In genomic region chr5:117999939-118000549, GRCh38 we compare ENCODE assay signal across 12 cellular contexts.
DNase-seq lines count a peak whose midpoint lies in the region; ATAC-seq lines count a peak whose summit lies in the region.
"Had no signal": no experiment of that assay in that cellular context is flagged by ENCODE, and none has a peak within 500 bp of the region (broad histone marks: within the 10 kb centered on the region; RNA-seq: fewer than 3 reads in every experiment).

No MANE protein-coding gene starts in this region.

- H3K4me1 Mint-ChIP-seq in stimulated activated naive CD8-positive, alpha-beta T cell treated with anti-CD3 and anti-CD28 coated beads, Interleukin-15, amount 100 ng/mL, for 72 hours: no peaks in the 10 kb centered on the region
- H3K4me1 Mint-ChIP-seq: activated CD4-positive, alpha-beta T cell treated with anti-CD3 and anti-CD28 coated beads for 36 hours; activated naive CD4-positive, alpha-beta T cell treated with anti-CD3 and anti-CD28 coated beads, Interleukin-2, amount 10 ng/mL, durations not matched to agents 7 days and 5 days had no signal

- H3K9me3 Mint-ChIP-seq in stimulated activated naive CD8-positive, alpha-beta T cell treated with anti-CD3 and anti-CD28 coated beads, Interleukin-15, amount 100 ng/mL, for 72 hours: peaks cover 0 to 17% of the 10 kb centered on the region in 2 donors

- H3K27ac Mint-ChIP-seq in stimulated activated naive CD8-positive, alpha-beta T cell treated with anti-CD3 and anti-CD28 coated beads, Interleukin-15, amount 100 ng/mL, for 72 hours: no peak overlapping the region
- H3K27ac Mint-ChIP-seq: activated CD4-positive, alpha-beta T cell treated with anti-CD3 and anti-CD28 coated beads for 36 hours; activated naive CD4-positive, alpha-beta T cell treated with anti-CD3 and anti-CD28 coated beads, Interleukin-2, amount 10 ng/mL, durations not matched to agents 7 days and 5 days had no signal

- ATAC-seq in GM19035 (IDR thresholded peaks at IDR 0.05; ENCODE audit: unreplicated experiment): peak; percentile 65
- ATAC-seq in HG02973 (IDR thresholded peaks at IDR 0.05; ENCODE audit: unreplicated experiment): peak; percentile 77
- no peak for ATAC-seq in stimulated activated naive CD8-positive, alpha-beta T cell treated with anti-CD3 and anti-CD28 coated beads, Interleukin-15, amount 100 ng/mL, for 72 hours
- ATAC-seq: activated CD4-positive, alpha-beta T cell treated with anti-CD3 and anti-CD28 coated beads for 36 hours had no signal

- no peak overlapping the region for H3K4me3 Mint-ChIP-seq in stimulated activated naive CD8-positive, alpha-beta T cell treated with anti-CD3 and anti-CD28 coated beads, Interleukin-15, amount 100 ng/mL, for 72 hours
- H3K4me3 Mint-ChIP-seq: activated CD4-positive, alpha-beta T cell treated with anti-CD3 and anti-CD28 coated beads for 36 hours; activated naive CD4-positive, alpha-beta T cell treated with anti-CD3 and anti-CD28 coated beads, Interleukin-2, amount 10 ng/mL, durations not matched to agents 7 days and 5 days had no signal

- DNase-seq in EH (ENCODE audit: low read depth) (peak; percentile 56), NCI-H69 (lab: John Stamatoyannopoulos, UW) (peak; percentile 34), KG1 (lab: John Stamatoyannopoulos, UW) (no peak), ureter (ENCODE audit: low spot score) (no peak), iPS-NIHi7 (ENCODE audit: extremely low spot score) (no peak)
- no peak for DNase-seq in stimulated activated naive CD8-positive, alpha-beta T cell treated with anti-CD3 and anti-CD28 coated beads, Interleukin-15, amount 100 ng/mL, for 72 hours
- DNase-seq: activated CD4-positive, alpha-beta T cell treated with anti-CD3 and anti-CD28 coated beads for 36 hours; activated naive CD4-positive, alpha-beta T cell treated with anti-CD3 and anti-CD28 coated beads, Interleukin-2, amount 10 ng/mL, durations not matched to agents 7 days and 5 days; NCI-H1092; SIG-M5 had no signal

- no peaks in the 10 kb centered on the region for H3K27me3 Mint-ChIP-seq in stimulated activated naive CD8-positive, alpha-beta T cell treated with anti-CD3 and anti-CD28 coated beads, Interleukin-15, amount 100 ng/mL, for 72 hours
- H3K27me3 Mint-ChIP-seq: activated CD4-positive, alpha-beta T cell treated with anti-CD3 and anti-CD28 coated beads for 36 hours; activated naive CD4-positive, alpha-beta T cell treated with anti-CD3 and anti-CD28 coated beads, Interleukin-2, amount 10 ng/mL, durations not matched to agents 7 days and 5 days had no signal

Comparison
In these comparisons a context has a peak if more than half of its experiments do, and no peak if none do; other contexts are left out.
1. DNase-seq: peak in EH (single experiment) and NCI-H69 (single experiment); none in stimulated activated naive CD8-positive, alpha-beta T cell treated with anti-CD3 and anti-CD28 coated beads, Interleukin-15, amount 100 ng/mL, for 72 hours (0 of 2), KG1 (single experiment), ureter (single experiment) and iPS-NIHi7 (single experiment).